Comparison of ENCODE assay signal across 10 cellular contexts in genomic region chr16:58125781-58126335, GRCh38. TPM values are rescaled to one million over a fixed set of nuclear protein-coding genes. Genes with fewer than 3 reads are reported as not detected.
DNase-seq lines count a peak whose midpoint lies in the region; ATAC-seq and TF ChIP-seq lines count a peak whose summit lies in the region.
"Had no signal": no experiment of that assay in that cellular context is flagged by ENCODE, and none has a peak within 500 bp of the region (broad histone marks: within the 10 kb centered on the region; RNA-seq: fewer than 3 reads in every experiment).

No MANE protein-coding gene starts in this region.

- DNase-seq in DND-41: no peak
- DNase-seq in NCI-H526 treated with DMSO at 0.1 percent for 48 hours (lab: John Stamatoyannopoulos, UW): peak; percentile 17
- peak; percentile 28 for DNase-seq in dermis blood vessel endothelial cell
- peak; percentile 57 for DNase-seq in osteoblast (ENCODE audit: insufficient read length, low spot score, missing footprints)
- no peak for DNase-seq in NCI-H226
- DNase-seq in kidney glomerular epithelial cell (lab: John Stamatoyannopoulos, UW): no peak
- DNase-seq: amniotic stem cell, foreskin melanocyte had no signal

- H2AFZ ChIP-seq in DND-41 (ENCODE audit: low read depth, low read length) (no peak overlapping the region), osteoblast (ENCODE audit: low read length) (no peak overlapping the region)

- no peak overlapping the region for H3K9ac ChIP-seq in DND-41 (ENCODE audit: low read depth, low read length)
- H3K9ac ChIP-seq: KMS-11 had no signal

- H3K27me3 ChIP-seq in DND-41 (ENCODE audit: insufficient read depth, low read length, poor library complexity) (no peaks in the 10 kb centered on the region), osteoblast (ENCODE audit: insufficient read depth, low read length) (no peaks in the 10 kb centered on the region)

- peaks cover 91% of the 10 kb centered on the region for H3K79me2 ChIP-seq in DND-41 (ENCODE audit: insufficient read depth, low read length)
- H3K79me2 ChIP-seq in osteoblast (ENCODE audit: insufficient read depth, low read length): peaks cover 73% of the 10 kb centered on the region

- H3K4me2 ChIP-seq in DND-41 (ENCODE audit: insufficient read depth, low read length): peak overlapping the region; percentile 70; the same call in 1 of the 2 replicates
- H3K4me2 ChIP-seq in osteoblast (ENCODE audit: insufficient read depth, low read length): peak overlapping the region; percentile 97

- H3K4me1 ChIP-seq in DND-41 (ENCODE audit: insufficient read depth, low read length) (peaks cover 66% of the 10 kb centered on the region), osteoblast (ENCODE audit: insufficient read depth, low read length) (peaks cover 45% of the 10 kb centered on the region)

- H3K4me3 ChIP-seq in DND-41 (ENCODE audit: low read depth in 1 of 2, low read length in 2 of 2) (peak overlapping the region in 1 of 2 experiments; percentile 84; a peak in 1 of 4 replicates), osteoblast (ENCODE audit: insufficient read depth, low read length) (no peak overlapping the region)

- no peak overlapping the region; the same call in 1 of the 2 replicates for H3K27ac ChIP-seq in DND-41 (ENCODE audit: low read length)
- peak overlapping the region; percentile 86 for H3K27ac ChIP-seq in osteoblast (ENCODE audit: low read depth, low read length)
- H3K27ac ChIP-seq: KMS-11 had no signal

- H3K36me3 ChIP-seq in DND-41 (ENCODE audit: insufficient read depth, low read length) (peaks cover 11% of the 10 kb centered on the region), osteoblast (ENCODE audit: insufficient read depth, low read length) (no peaks in the 10 kb centered on the region)

- H4K20me1 ChIP-seq in DND-41 (ENCODE audit: insufficient read depth, low read length) (peaks cover 71% of the 10 kb centered on the region), osteoblast (ENCODE audit: insufficient read depth, low read length) (peaks cover 52% of the 10 kb centered on the region)

- ATAC-seq in DND-41 (ENCODE audit: insufficient read depth, low read depth) (no peak), HG03432 (IDR thresholded peaks at IDR 0.05; ENCODE audit: unreplicated experiment) (no peak)

- TF ChIP-seq CTCF in DND-41 (IDR thresholded peaks at IDR 0.05; ENCODE audit: borderline replicate concordance, extremely low read depth, low read length, poor library complexity, severe bottlenecking) (no peak), osteoblast (IDR thresholded peaks at IDR 0.05; ENCODE audit: extremely low read depth, low read depth, low read length) (no peak)

- H3K9me3 ChIP-seq in DND-41 (ENCODE audit: insufficient read depth, low read length, severe bottlenecking) (no peaks in the 10 kb centered on the region), osteoblast (ENCODE audit: low read depth, low read length) (no peaks in the 10 kb centered on the region)

RNA-seq across cellular contexts. Expression of gene CFAP20, which starts 3.3 kb away (rescaled TPM):
- total RNA-seq in dermis blood vessel endothelial cell (57.9 and 82.7 TPM in 2 replicates), osteoblast (22.4 and 26.1 TPM in 2 replicates)

Comparison
In these comparisons a context has a peak if more than half of its experiments do, and no peak if none do; other contexts are left out.
1. DNase-seq: peak in NCI-H526 treated with DMSO at 0.1 percent for 48 hours (single experiment), dermis blood vessel endothelial cell (single experiment) and osteoblast (single experiment); none in DND-41 (single experiment), NCI-H226 (single experiment) and kidney glomerular epithelial cell (single experiment).